ENCODE assay signal across 8 cellular contexts in genomic region chr19:42422576-42423461, GRCh38. TPM values are rescaled to one million over a fixed set of nuclear protein-coding genes. Genes with fewer than 3 reads are reported as not detected.
DNase-seq lines count a peak whose midpoint lies in the region; ATAC-seq, FAIRE-seq and TF ChIP-seq lines count a peak whose summit lies in the region.

No MANE protein-coding gene starts in this region.

- H3K27ac ChIP-seq in neuronal stem cell (replicated peaks; ENCODE audit: low read length) (peak overlapping the region; percentile 63), tibial nerve (peak overlapping the region in 3 of 4 donors; percentile 44 to 75 (median 71))

- H2BK5ac ChIP-seq in neuronal stem cell (ENCODE audit: low read length), result no peak overlapping the region

- H3K23ac ChIP-seq in neuronal stem cell (ENCODE audit: low read depth, low read length, poor library complexity), result peak overlapping the region; percentile 75

- H2AK5ac ChIP-seq in neuronal stem cell (ENCODE audit: low read depth, low read length), result peak overlapping the region; percentile 73

- no peak for TF ChIP-seq EP300 in tibial nerve (IDR thresholded peaks at IDR 0.05)

- no peak overlapping the region for H3K4ac ChIP-seq in neuronal stem cell (ENCODE audit: low read length)

- no peak for TF ChIP-seq POLR2A in tibial nerve (IDR thresholded peaks at IDR 0.05)

- peak overlapping the region; percentile 30 for H2BK15ac ChIP-seq in neuronal stem cell (ENCODE audit: low read length)

- H3K27me3 ChIP-seq in neuronal stem cell (ENCODE audit: control insufficient read depth in 3 of 3, insufficient read depth in 3 of 3, low read depth in 1 of 3, low read length in 3 of 3) (peaks cover 0 to 13% (median 0%) of the 10 kb centered on the region in 3 experiments), tibial nerve (peaks cover 0 to 37% of the 10 kb centered on the region in 2 donors)

- H3K4me1 ChIP-seq in neuronal stem cell (ENCODE audit: control insufficient read depth in 2 of 2, insufficient read depth in 1 of 2, low read depth in 1 of 2, low read length in 2 of 2) (peaks cover 15 to 16% of the 10 kb centered on the region in 2 donors), tibial nerve (peaks cover 0 to 40% (median 11%) of the 10 kb centered on the region in 4 donors)

- FAIRE-seq in GM18507 (lab: Jason Lieb, UNC), result peak; percentile 83

- TF ChIP-seq CTCF in fibroblast of the aortic adventitia (IDR thresholded peaks at IDR 0.05; ENCODE audit: insufficient read depth, low read length) (no peak), tibial nerve (IDR thresholded peaks at IDR 0.05) (no peak)

- H3K36me3 ChIP-seq in neuronal stem cell (replicated peaks in 1 of 2; ENCODE audit: control insufficient read depth in 2 of 2, insufficient read depth in 2 of 2, low read length in 2 of 2), result peaks cover 2 to 9% of the 10 kb centered on the region in 2 donors
- no peaks in the 10 kb centered on the region for H3K36me3 ChIP-seq in tibial nerve

- peak; percentile 41 for ATAC-seq in HG02642 (IDR thresholded peaks at IDR 0.05; ENCODE audit: poor library complexity, unreplicated experiment)

- peak; percentile 33 for DNase-seq in GM18507 (ENCODE audit: extremely low spot score, insufficient read length, low read depth)
- DNase-seq in NCI-H2227 treated with DMSO at 0.1 percent for 48 hours (lab: John Stamatoyannopoulos, UW), result peak; percentile 91
- DNase-seq in activated T-cell treated with anti-CD3 and anti-CD28 coated beads, Interleukin-2, amount 50 U/mL, for 48 hours, result peak; percentile 68 to 74
- peak; percentile 15 for DNase-seq in fibroblast of the aortic adventitia (ENCODE audit: low read depth)
- DNase-seq in neuronal stem cell (ENCODE audit: low spot score), result no peak
- DNase-seq in tibial nerve (ENCODE audit: low spot score in 2 of 2), result no peak
- DNase-seq in T1000 (lab: John Stamatoyannopoulos, UW), result no peak

- peak overlapping the region; percentile 88 for H3K9ac ChIP-seq in neuronal stem cell (ENCODE audit: low read depth, low read length, poor library complexity)

- H4K91ac ChIP-seq in neuronal stem cell (ENCODE audit: low read depth, low read length, poor library complexity), result no peak overlapping the region

- peak overlapping the region; percentile 85 for H3K4me2 ChIP-seq in neuronal stem cell (ENCODE audit: insufficient read depth, low read length, poor library complexity, severe bottlenecking)

- no peak overlapping the region for H4K8ac ChIP-seq in neuronal stem cell (ENCODE audit: low read depth, low read length)

- H3K9me3 ChIP-seq in neuronal stem cell (replicated peaks in 1 of 2; ENCODE audit: control insufficient read depth in 2 of 2, insufficient read depth in 1 of 2, low read depth in 1 of 2, low read length in 2 of 2) (peaks cover 0 to 6% of the 10 kb centered on the region in 2 donors), tibial nerve (no peaks in the 10 kb centered on the region)

- peak overlapping the region; percentile 97 for H3K18ac ChIP-seq in neuronal stem cell (ENCODE audit: low read length)

- whole genome bisulfite sequencing in neuronal stem cell (ENCODE audit: extremely low coverage in 2 of 2, insufficient read length in 2 of 2, insufficient replicate concordance in 1 of 2), 2 donors, result no CpG with 5 or more reads among the region's 43 CpGs
- 9% methylated on average over 30 to 40 of the region's 43 CpGs for WGBS in tibial nerve, 2 donors

- no peak overlapping the region for H2BK12ac ChIP-seq in neuronal stem cell (ENCODE audit: low read length)

- H3K4me3 ChIP-seq in fibroblast of the aortic adventitia (ENCODE audit: low read depth, low read length) (peak overlapping the region; percentile 72), neuronal stem cell (ENCODE audit: low read length in 2 of 2) (peak overlapping the region; percentile 91 to 95), tibial nerve (peak overlapping the region; percentile 50 to 64 (median 57))

- peak overlapping the region; percentile 96 for H2AFZ ChIP-seq in neuronal stem cell (ENCODE audit: low read length)

- H3K79me1 ChIP-seq in neuronal stem cell (ENCODE audit: low read depth, low read length), result peaks cover 3% of the 10 kb centered on the region

- peak overlapping the region; percentile 84 for H3K14ac ChIP-seq in neuronal stem cell (ENCODE audit: low read length)

- H2BK120ac ChIP-seq in neuronal stem cell (ENCODE audit: low read depth, low read length), result no peak overlapping the region

RNA-seq across cellular contexts. Expression of gene LIPE, which starts 4.4 kb away (rescaled TPM):
- 1.4 and 1.6 TPM in 2 replicates for total RNA-seq in fibroblast of the aortic adventitia (ENCODE audit: low replicate concordance)
- 10.6 TPM for polyA plus RNA-seq in neuronal stem cell (2013, experiment 1 of 2)
- 10.0 TPM for polyA plus RNA-seq in neuronal stem cell (2013, experiment 2 of 2)
- total RNA-seq in tibial nerve, result 100 to 1,000 TPM in 3 of 4 donors, 10 to 100 TPM in 1; 77.1 to 717 (median 234) TPM

RNA-seq across cellular contexts. Expression of gene CXCL17, which starts 19.9 kb away (rescaled TPM):
- total RNA-seq in fibroblast of the aortic adventitia (ENCODE audit: low replicate concordance) (not detected in 2 replicates), tibial nerve (not detected)
- not detected for polyA plus RNA-seq in neuronal stem cell (2013, experiment 1 of 2)
- polyA plus RNA-seq in neuronal stem cell (2013, experiment 2 of 2), result not detected

RNA-seq across cellular contexts. Expression of gene CNFN, which starts 32.7 kb away (rescaled TPM):
- total RNA-seq in fibroblast of the aortic adventitia (ENCODE audit: low replicate concordance), result not detected in 2 replicates
- 41.6 TPM for polyA plus RNA-seq in neuronal stem cell (2013, experiment 1 of 2)
- polyA plus RNA-seq in neuronal stem cell (2013, experiment 2 of 2), result 43.2 TPM
- total RNA-seq in tibial nerve, result 1 to 10 TPM in 1 of 4 donors, not detected in 3; 5.0 TPM

Comparison
In these comparisons a context has a peak if more than half of its experiments do, and no peak if none do; other contexts are left out.
1. DNase-seq: peak in GM18507 (single experiment), NCI-H2227 treated with DMSO at 0.1 percent for 48 hours (single experiment), activated T-cell treated with anti-CD3 and anti-CD28 coated beads, Interleukin-2, amount 50 U/mL, for 48 hours (2 of 2) and fibroblast of the aortic adventitia (single experiment); none in neuronal stem cell (single experiment), tibial nerve (0 of 2) and T1000 (single experiment).
2. RNA of gene LIPE, which starts 4.4 kb away (total RNA-seq): 77.1 to 717 TPM in tibial nerve; 1.4 to 1.6 TPM in fibroblast of the aortic adventitia; every median in the first group is over 10 times any median in the second.
3. Peak in every context shown above with its lines, with median percentiles within 50 percentile points of each other: H3K4me3 ChIP-seq.